In the genomic region with DNA sequence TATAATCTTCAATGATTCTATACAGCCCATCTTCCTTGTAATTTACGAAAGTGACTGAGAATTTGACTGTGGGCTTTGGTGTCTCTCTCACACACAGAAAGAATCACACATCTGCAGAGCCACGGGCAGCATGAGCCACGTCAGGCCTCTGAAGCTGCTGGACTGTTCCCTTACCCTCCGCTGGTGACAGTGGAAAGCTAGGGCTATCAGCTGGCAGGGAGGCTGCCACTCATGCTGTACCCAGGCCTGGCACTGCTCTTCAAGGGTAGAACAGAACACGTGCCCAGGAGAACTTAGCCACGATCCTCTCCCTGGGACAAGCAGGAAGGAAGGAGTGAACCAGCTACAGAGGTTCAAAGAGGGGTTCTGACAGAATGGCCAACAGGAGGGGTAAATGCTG, we compare ENCODE assay signal across 20 cellular contexts.
A peak's percentile ranks its signal among the peaks of the same experiment; 100 is the strongest.
DNase-seq lines count a peak whose midpoint lies in the region; ATAC-seq and FAIRE-seq lines count a peak whose summit lies in the region.
"Had no signal": no experiment of that assay in that cellular context is flagged by ENCODE, and none has a peak within 500 bp of the region (broad histone marks: within the 10 kb centered on the region; RNA-seq: fewer than 3 reads in every experiment).

No MANE protein-coding gene starts in this region.

- H3K4me1 Mint-ChIP-seq in activated CD4-positive, alpha-beta T cell treated with anti-CD3 and anti-CD28 coated beads, Interleukin-2, amount 10 ng/mL, durations not matched to agents 24 days and 14 days, result peaks cover 51% of the 10 kb centered on the region
- peaks cover 59% of the 10 kb centered on the region for H3K4me1 Mint-ChIP-seq in activated T-helper 1 cell treated with anti-CD3 and anti-CD28 coated beads, Interleukin-12 subunit alpha, Interleukin-12 subunit beta, Interleukin-2, Interleukin-4 antibody, amounts not matched to agents 30 ng/mL and 10 ng/mL and 1 ng/mL, durations not matched to agents 14 hours and 24 hours and 36 hours (ENCODE audit: low read depth)
- H3K4me1 Mint-ChIP-seq in stimulated activated effector memory CD8-positive, alpha-beta T cell treated with anti-CD3 and anti-CD28 coated beads, Interleukin-12 subunit alpha, Interleukin-12 subunit beta, amount 100 ng/mL, for 72 hours, result peaks cover 64% of the 10 kb centered on the region
- H3K4me1 Mint-ChIP-seq: B cell had no signal

- no peak overlapping the region for H3K27ac Mint-ChIP-seq in activated CD4-positive, alpha-beta T cell treated with anti-CD3 and anti-CD28 coated beads, Interleukin-2, amount 10 ng/mL, durations not matched to agents 24 days and 14 days
- H3K27ac Mint-ChIP-seq in activated T-helper 1 cell treated with anti-CD3 and anti-CD28 coated beads, Interleukin-12 subunit alpha, Interleukin-12 subunit beta, Interleukin-2, Interleukin-4 antibody, amounts not matched to agents 30 ng/mL and 10 ng/mL and 1 ng/mL, durations not matched to agents 14 hours and 24 hours and 36 hours, result no peak overlapping the region
- peak overlapping the region; percentile 78 for H3K27ac Mint-ChIP-seq in stimulated activated effector memory CD8-positive, alpha-beta T cell treated with anti-CD3 and anti-CD28 coated beads, Interleukin-12 subunit alpha, Interleukin-12 subunit beta, amount 100 ng/mL, for 72 hours
- H3K27ac Mint-ChIP-seq: activated T-helper 17 cell treated with anti-CD3 and anti-CD28 coated beads, Interleukin-2, amount 50 U/mL, for 72 hours had no signal

- no peak for DNase-seq in activated CD4-positive, alpha-beta T cell treated with anti-CD3 and anti-CD28 coated beads, Interleukin-2, amount 10 ng/mL, durations not matched to agents 24 days and 14 days
- no peak for DNase-seq in activated CD4-positive, alpha-beta T cell treated with anti-CD3 and anti-CD28 coated beads, Interleukin-2, amount 50 U/mL, for 1 hour
- no peak for DNase-seq in activated T-helper 1 cell treated with anti-CD3 and anti-CD28 coated beads, Interleukin-12 subunit alpha, Interleukin-12 subunit beta, Interleukin-2, Interleukin-4 antibody, amounts not matched to agents 30 ng/mL and 10 ng/mL and 1 ng/mL, durations not matched to agents 14 hours and 24 hours and 36 hours (ENCODE audit: low spot score)
- DNase-seq in left ventricle myocardium superior (peak; percentile 74), HTR-8/SVneo (ENCODE audit: insufficient read length, low spot score) (no peak)
- no peak for DNase-seq in stimulated activated effector memory CD8-positive, alpha-beta T cell treated with anti-CD3 and anti-CD28 coated beads, Interleukin-12 subunit alpha, Interleukin-12 subunit beta, amount 100 ng/mL, for 72 hours (ENCODE audit: low spot score in 2 of 2)
- DNase-seq: central memory CD4-positive, alpha-beta T cell; NCI-H1048; NCI-H2029 treated with DMSO at 0.1 percent for 48 hours; NCI-H510A treated with DMSO at 0.1 percent for 48 hours; right lobe of liver; stimulated activated CD4-positive, alpha-beta T cell treated with anti-CD3 and anti-CD28 coated beads, Interleukin-15, amount 100 ng/mL, for 24 hours; transverse colon had no signal

- FAIRE-seq in HTR-8/SVneo (lab: Jason Lieb, UNC), result no peak
- FAIRE-seq: D721Med, GM18507 had no signal

- peaks cover 80% of the 10 kb centered on the region for H3K36me3 Mint-ChIP-seq in activated CD4-positive, alpha-beta T cell treated with anti-CD3 and anti-CD28 coated beads, Interleukin-2, amount 10 ng/mL, durations not matched to agents 24 days and 14 days (ENCODE audit: low read depth)
- peaks cover 68% of the 10 kb centered on the region for H3K36me3 Mint-ChIP-seq in activated T-helper 1 cell treated with anti-CD3 and anti-CD28 coated beads, Interleukin-12 subunit alpha, Interleukin-12 subunit beta, Interleukin-2, Interleukin-4 antibody, amounts not matched to agents 30 ng/mL and 10 ng/mL and 1 ng/mL, durations not matched to agents 14 hours and 24 hours and 36 hours (ENCODE audit: low read depth)
- H3K36me3 Mint-ChIP-seq in stimulated activated effector memory CD8-positive, alpha-beta T cell treated with anti-CD3 and anti-CD28 coated beads, Interleukin-12 subunit alpha, Interleukin-12 subunit beta, amount 100 ng/mL, for 72 hours, result peaks cover 91% of the 10 kb centered on the region

- peak overlapping the region; percentile 15 for H3K4me3 Mint-ChIP-seq in activated CD4-positive, alpha-beta T cell treated with anti-CD3 and anti-CD28 coated beads, Interleukin-2, amount 10 ng/mL, durations not matched to agents 24 days and 14 days
- H3K4me3 Mint-ChIP-seq in activated T-helper 1 cell treated with anti-CD3 and anti-CD28 coated beads, Interleukin-12 subunit alpha, Interleukin-12 subunit beta, Interleukin-2, Interleukin-4 antibody, amounts not matched to agents 30 ng/mL and 10 ng/mL and 1 ng/mL, durations not matched to agents 14 hours and 24 hours and 36 hours, result peak overlapping the region; percentile 58
- no peak overlapping the region for H3K4me3 Mint-ChIP-seq in stimulated activated effector memory CD8-positive, alpha-beta T cell treated with anti-CD3 and anti-CD28 coated beads, Interleukin-12 subunit alpha, Interleukin-12 subunit beta, amount 100 ng/mL, for 72 hours
- H3K4me3 Mint-ChIP-seq: activated T-helper 17 cell treated with anti-CD3 and anti-CD28 coated beads, Interleukin-2, amount 50 U/mL, for 72 hours; B cell had no signal

- ATAC-seq in left ventricle myocardium superior, result peak; percentile 98
- no peak for ATAC-seq in stimulated activated effector memory CD8-positive, alpha-beta T cell treated with anti-CD3 and anti-CD28 coated beads, Interleukin-12 subunit alpha, Interleukin-12 subunit beta, amount 100 ng/mL, for 72 hours
- no peak for ATAC-seq in HG02571 (IDR thresholded peaks at IDR 0.05; ENCODE audit: unreplicated experiment)
- no peak for ATAC-seq in GM19467 (IDR thresholded peaks at IDR 0.05; ENCODE audit: unreplicated experiment)
- ATAC-seq: activated T-helper 17 cell treated with anti-CD3 and anti-CD28 coated beads, Interleukin-2, amount 50 U/mL, for 72 hours; left lobe of liver had no signal

- no peaks in the 10 kb centered on the region for H3K27me3 Mint-ChIP-seq in activated CD4-positive, alpha-beta T cell treated with anti-CD3 and anti-CD28 coated beads, Interleukin-2, amount 10 ng/mL, durations not matched to agents 24 days and 14 days
- H3K27me3 Mint-ChIP-seq in activated T-helper 1 cell treated with anti-CD3 and anti-CD28 coated beads, Interleukin-12 subunit alpha, Interleukin-12 subunit beta, Interleukin-2, Interleukin-4 antibody, amounts not matched to agents 30 ng/mL and 10 ng/mL and 1 ng/mL, durations not matched to agents 14 hours and 24 hours and 36 hours (ENCODE audit: insufficient read depth), result no peaks in the 10 kb centered on the region
- H3K27me3 Mint-ChIP-seq: activated T-helper 17 cell treated with anti-CD3 and anti-CD28 coated beads, Interleukin-2, amount 50 U/mL, for 72 hours; B cell had no signal

- H3K9me3 Mint-ChIP-seq in activated CD4-positive, alpha-beta T cell treated with anti-CD3 and anti-CD28 coated beads, Interleukin-2, amount 10 ng/mL, durations not matched to agents 24 days and 14 days, result no peaks in the 10 kb centered on the region
- no peaks in the 10 kb centered on the region for H3K9me3 Mint-ChIP-seq in activated T-helper 1 cell treated with anti-CD3 and anti-CD28 coated beads, Interleukin-12 subunit alpha, Interleukin-12 subunit beta, Interleukin-2, Interleukin-4 antibody, amounts not matched to agents 30 ng/mL and 10 ng/mL and 1 ng/mL, durations not matched to agents 14 hours and 24 hours and 36 hours
- no peaks in the 10 kb centered on the region for H3K9me3 Mint-ChIP-seq in stimulated activated effector memory CD8-positive, alpha-beta T cell treated with anti-CD3 and anti-CD28 coated beads, Interleukin-12 subunit alpha, Interleukin-12 subunit beta, amount 100 ng/mL, for 72 hours
- H3K9me3 Mint-ChIP-seq: activated T-helper 17 cell treated with anti-CD3 and anti-CD28 coated beads, Interleukin-2, amount 50 U/mL, for 72 hours had no signal

- intact Hi-C loops in activated CD4-positive, alpha-beta T cell treated with anti-CD3 and anti-CD28 coated beads, Interleukin-2, amount 10 ng/mL, durations not matched to agents 24 days and 14 days (cut with micrococcal nuclease), result loop anchor here (5.0 kb wide), 2 partner anchors 87 to 937 kb away; no protein-coding TSS in a partner anchor
- intact Hi-C loops in activated T-helper 1 cell treated with anti-CD3 and anti-CD28 coated beads, Interleukin-12 subunit alpha, Interleukin-12 subunit beta, Interleukin-2, Interleukin-4 antibody, amounts not matched to agents 30 ng/mL and 10 ng/mL and 1 ng/mL, durations not matched to agents 14 hours and 24 hours and 36 hours (cut with micrococcal nuclease), result loop anchor here (2.0 to 5.0 kb wide), 2 partner anchors 19 to 167 kb away; no protein-coding TSS in a partner anchor
- intact Hi-C loops in left ventricle myocardium superior (cut with micrococcal nuclease), result loop anchor here (10.0 kb wide), 1 partner anchor 79 kb away; no protein-coding TSS in a partner anchor
